ENCODE assay signal across 7 cellular contexts in the genomic region with DNA sequence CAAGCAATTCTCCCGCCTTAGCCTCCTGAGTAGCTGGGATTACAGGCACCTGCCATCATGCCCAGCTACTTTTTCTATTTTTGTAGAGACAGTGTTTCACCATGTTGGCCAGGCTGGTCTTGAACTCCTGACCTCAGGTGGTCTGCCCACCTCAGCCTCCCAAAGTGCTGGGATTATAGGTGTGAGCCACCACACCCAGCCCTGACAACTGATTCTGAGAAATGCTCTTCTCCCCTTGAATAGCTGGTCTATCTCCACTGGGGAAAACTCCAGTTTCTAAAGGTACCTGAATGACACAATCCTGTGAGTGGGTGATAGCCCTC.
A peak's percentile ranks its signal among the peaks of the same experiment; 100 is the strongest.
DNase-seq lines count a peak whose midpoint lies in the region; ATAC-seq and TF ChIP-seq lines count a peak whose summit lies in the region.
"Not testable (repeated sequence)": the region's sequence is repeated elsewhere in the genome, so short reads cannot be mapped to it uniquely, and the experiment has no call there.

No MANE protein-coding gene starts in this region.

- H3K4me1 Mint-ChIP-seq in T-helper 2 cell treated with Interferon-gamma antibody and Interleukin-4, amounts not matched to agents 5 μg/mL and 100 μg/mL, for 36 hours (ENCODE audit: low read depth), result peaks cover 38% of the 10 kb centered on the region
- peaks cover 33% of the 10 kb centered on the region for H3K4me1 Mint-ChIP-seq in central memory CD8-positive, alpha-beta T cell

- H4K20me1 ChIP-seq in KMS-11 (ENCODE audit: insufficient read depth), result not testable (repeated sequence)

- not testable (repeated sequence) for H3K4me1 ChIP-seq in HEK293 (ENCODE audit: control insufficient read depth, insufficient read depth, low read length)
- H3K4me1 ChIP-seq in KMS-11 (ENCODE audit: low read depth, poor library complexity, severe bottlenecking), result peaks cover 57% of the 10 kb centered on the region

- not testable (repeated sequence) for H3K36me3 Mint-ChIP-seq in T-helper 2 cell treated with Interferon-gamma antibody and Interleukin-4, amounts not matched to agents 5 μg/mL and 100 μg/mL, for 36 hours (ENCODE audit: low read depth); central memory CD8-positive, alpha-beta T cell (ENCODE audit: insufficient read depth)

- not testable (repeated sequence) for TF ChIP-seq CTCF in HEK293 (tag by site-specific recombination; IDR thresholded peaks at IDR 0.05); KMS-11 (conservative IDR thresholded peaks at IDR 0.05; ENCODE audit: low read depth, low read length)

- H3K9me3 Mint-ChIP-seq in T-helper 2 cell treated with Interferon-gamma antibody and Interleukin-4, amounts not matched to agents 5 μg/mL and 100 μg/mL, for 36 hours; central memory CD8-positive, alpha-beta T cell: not testable (repeated sequence)

- H3K36me3 ChIP-seq in HEK293 (ENCODE audit: control insufficient read depth in 2 of 2, insufficient read depth in 1 of 2, low read length in 2 of 2); KMS-11 (ENCODE audit: insufficient read depth): not testable (repeated sequence)

- H2AFZ ChIP-seq in KMS-11 (ENCODE audit: low read depth), result peak overlapping the region; percentile 61

- H3K9me3 ChIP-seq in HEK293 (ENCODE audit: control insufficient read depth, insufficient read depth, low read depth, low read length), result not testable (repeated sequence)

- CTCF ChIA-PET in HEK293 (lab: Yijun Ruan, JAX), result interaction anchor here (0.7 to 1.9 kb wide), 3 partner anchors 12 to 277 kb away, joined by 3 to 4 read pairs (median 3); no protein-coding TSS in a partner anchor

- POLR2A ChIA-PET in HEK293 (lab: Yijun Ruan, JAX), result not testable (repeated sequence)

- peak overlapping the region; percentile 3; the same call in 1 of the 2 replicates for H3K9ac ChIP-seq in KMS-11

- peak overlapping the region; percentile 62 for H3K4me3 Mint-ChIP-seq in T-helper 2 cell treated with Interferon-gamma antibody and Interleukin-4, amounts not matched to agents 5 μg/mL and 100 μg/mL, for 36 hours
- H3K4me3 Mint-ChIP-seq in central memory CD8-positive, alpha-beta T cell, result peak overlapping the region; percentile 50

- not testable (repeated sequence) for H3K79me2 ChIP-seq in KMS-11 (ENCODE audit: insufficient read depth, low read depth)

- H3K27ac Mint-ChIP-seq in T-helper 2 cell treated with Interferon-gamma antibody and Interleukin-4, amounts not matched to agents 5 μg/mL and 100 μg/mL, for 36 hours, result peak overlapping the region; percentile 68
- not testable (repeated sequence) for H3K27ac Mint-ChIP-seq in central memory CD8-positive, alpha-beta T cell (ENCODE audit: low read depth)

- H3K4me2 ChIP-seq in KMS-11, result peak overlapping the region; percentile 74

- H3K27me3 ChIP-seq in KMS-11 (ENCODE audit: insufficient read depth, low read depth), result not testable (repeated sequence)

- H3K27me3 Mint-ChIP-seq in T-helper 2 cell treated with Interferon-gamma antibody and Interleukin-4, amounts not matched to agents 5 μg/mL and 100 μg/mL, for 36 hours (ENCODE audit: low read depth); central memory CD8-positive, alpha-beta T cell: not testable (repeated sequence)

- H3K27ac ChIP-seq in HEK293 (ENCODE audit: extremely low read depth, low read depth, low read length), result not testable (repeated sequence)
- peak overlapping the region; percentile 87 for H3K27ac ChIP-seq in KMS-11

- not testable (repeated sequence) for H3K4me3 ChIP-seq in HEK293 (ENCODE audit: low read depth, low read length); KMS-11 (IDR thresholded peaks at IDR 0.05; ENCODE audit: insufficient read depth, low read depth, low read length)

- not testable (repeated sequence) for DNase-seq in T-helper 2 cell treated with Interferon-gamma antibody and Interleukin-4, amounts not matched to agents 5 μg/mL and 100 μg/mL, for 36 hours (ENCODE audit: low spot score); central memory CD8-positive, alpha-beta T cell (ENCODE audit: low spot score in 2 of 2)

- ATAC-seq in GM18498 (IDR thresholded peaks at IDR 0.05; ENCODE audit: unreplicated experiment) (peak; percentile 11), GM19328 (IDR thresholded peaks at IDR 0.05; ENCODE audit: unreplicated experiment) (peak; percentile 7), HG02870 (IDR thresholded peaks at IDR 0.05; ENCODE audit: unreplicated experiment) (peak; percentile 10)
- ATAC-seq in central memory CD8-positive, alpha-beta T cell (replicated peaks; ENCODE audit: extremely low read depth, poor library complexity, severe bottlenecking), result not testable (repeated sequence)

TF ChIP-seq in HEK293, 187 proteins besides CTCF, POLR2A, EP300 and RAD21:
- TF ChIP-seq, protein P1, sequence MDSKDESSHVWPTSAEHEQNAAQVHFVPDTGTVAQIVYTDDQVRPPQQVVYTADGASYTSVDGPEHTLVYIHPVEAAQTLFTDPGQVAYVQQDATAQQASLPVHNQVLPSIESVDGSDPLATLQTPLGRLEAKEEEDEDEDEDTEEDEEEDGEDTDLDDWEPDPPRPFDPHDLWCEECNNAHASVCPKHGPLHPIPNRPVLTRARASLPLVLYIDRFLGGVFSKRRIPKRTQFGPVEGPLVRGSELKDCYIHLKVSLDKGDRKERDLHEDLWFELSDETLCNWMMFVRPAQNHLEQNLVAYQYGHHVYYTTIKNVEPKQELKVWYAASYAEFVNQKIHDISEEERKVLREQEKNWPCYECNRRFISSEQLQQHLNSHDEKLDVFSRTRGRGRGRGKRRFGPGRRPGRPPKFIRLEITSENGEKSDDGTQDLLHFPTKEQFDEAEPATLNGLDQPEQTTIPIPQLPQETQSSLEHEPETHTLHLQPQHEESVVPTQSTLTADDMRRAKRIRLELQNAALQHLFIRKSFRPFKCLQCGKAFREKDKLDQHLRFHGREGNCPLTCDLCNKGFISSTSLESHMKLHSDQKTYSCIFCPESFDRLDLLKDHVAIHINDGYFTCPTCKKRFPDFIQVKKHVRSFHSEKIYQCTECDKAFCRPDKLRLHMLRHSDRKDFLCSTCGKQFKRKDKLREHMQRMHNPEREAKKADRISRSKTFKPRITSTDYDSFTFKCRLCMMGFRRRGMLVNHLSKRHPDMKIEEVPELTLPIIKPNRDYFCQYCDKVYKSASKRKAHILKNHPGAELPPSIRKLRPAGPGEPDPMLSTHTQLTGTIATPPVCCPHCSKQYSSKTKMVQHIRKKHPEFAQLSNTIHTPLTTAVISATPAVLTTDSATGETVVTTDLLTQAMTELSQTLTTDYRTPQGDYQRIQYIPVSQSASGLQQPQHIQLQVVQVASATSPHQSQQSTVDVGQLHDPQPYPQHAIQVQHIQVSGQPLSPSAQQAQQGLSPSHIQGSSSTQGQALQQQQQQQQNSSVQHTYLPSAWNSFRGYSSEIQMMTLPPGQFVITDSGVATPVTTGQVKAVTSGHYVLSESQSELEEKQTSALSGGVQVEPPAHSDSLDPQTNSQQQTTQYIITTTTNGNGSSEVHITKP (tag by site-specific recombination; IDR thresholded peaks at IDR 0.05), result 0 out of 2 replicates have a peak, but pooled peaks have one; percentile 1
